ENCODE assay signal across 17 cellular contexts in the genomic region with DNA sequence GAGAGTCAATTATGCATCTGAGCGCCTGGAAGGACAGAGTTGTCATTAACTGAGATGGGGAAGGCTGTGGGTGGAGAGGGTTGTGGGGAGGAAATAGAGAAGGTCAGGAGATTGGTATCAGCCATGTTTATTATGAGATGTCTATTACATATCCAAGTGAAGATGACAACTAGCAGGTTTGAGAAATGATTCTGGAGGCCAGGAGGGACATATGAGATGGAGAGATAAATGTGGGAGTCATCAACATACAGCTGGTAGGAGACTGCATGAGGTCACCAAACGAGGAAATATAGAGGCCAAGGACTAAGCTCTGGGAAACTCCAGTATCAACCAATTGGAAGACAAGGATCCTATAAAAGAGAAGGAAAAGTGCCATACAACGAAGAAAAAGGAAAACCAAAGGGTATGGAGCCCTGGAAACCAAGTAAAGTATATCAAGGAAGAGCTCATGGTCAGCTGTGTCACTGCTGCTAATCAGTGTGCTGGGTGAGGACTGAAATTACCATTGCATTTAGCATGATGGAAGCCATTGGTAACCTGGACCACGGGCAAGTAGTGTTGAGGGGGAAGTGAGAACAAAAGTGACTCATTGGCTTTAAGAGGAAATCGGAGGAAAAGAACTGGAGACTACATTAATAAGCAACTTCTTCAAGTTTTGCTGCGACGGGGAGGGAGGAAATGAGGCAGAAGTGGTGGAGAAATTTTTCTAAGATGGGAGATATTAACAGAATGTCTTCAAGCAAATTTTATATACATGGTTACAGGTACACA. TPM values are rescaled to one million over a fixed set of nuclear protein-coding genes. Genes with fewer than 3 reads are reported as not detected.
DNase-seq lines count a peak whose midpoint lies in the region; ATAC-seq and TF ChIP-seq lines count a peak whose summit lies in the region.
"Had no signal": no experiment of that assay in that cellular context is flagged by ENCODE, and none has a peak within 500 bp of the region (broad histone marks: within the 10 kb centered on the region; RNA-seq: fewer than 3 reads in every experiment).

No MANE protein-coding gene starts in this region.

- H3K4me1 ChIP-seq in lung (ENCODE audit: control insufficient read depth in 2 of 2, insufficient read depth in 2 of 2, low read length in 2 of 2) = no peaks in the 10 kb centered on the region
- H3K4me1 ChIP-seq in CD4-positive, alpha-beta memory T cell (ENCODE audit: insufficient read depth, low read length) = no peaks in the 10 kb centered on the region
- H3K4me1 ChIP-seq: prostate gland had no signal

- H3K4me3 Mint-ChIP-seq in CD4-positive, alpha-beta memory T cell = no peak overlapping the region
- H3K4me3 Mint-ChIP-seq: activated naive CD8-positive, alpha-beta T cell treated with anti-CD3 and anti-CD28 coated beads for 36 hours; T-helper 17 cell had no signal

- no peak overlapping the region for H3K27ac Mint-ChIP-seq in CD4-positive, alpha-beta memory T cell
- H3K27ac Mint-ChIP-seq: activated naive CD8-positive, alpha-beta T cell treated with anti-CD3 and anti-CD28 coated beads for 36 hours; T-helper 17 cell had no signal

- no peaks in the 10 kb centered on the region for H3K9me3 ChIP-seq in lung (ENCODE audit: control insufficient read depth in 2 of 2, insufficient read depth in 1 of 2, low read length in 1 of 2)
- H3K9me3 ChIP-seq in CD4-positive, alpha-beta memory T cell (ENCODE audit: control insufficient read depth in 1 of 2, low read length in 2 of 2) = no peaks in the 10 kb centered on the region
- H3K9me3 ChIP-seq: prostate gland had no signal

- H3K27ac ChIP-seq in lung (ENCODE audit: low read depth in 1 of 2, low read length in 1 of 2) = no peak overlapping the region
- H3K27ac ChIP-seq in CD4-positive, alpha-beta memory T cell (ENCODE audit: low read depth, low read length) = no peak overlapping the region
- H3K27ac ChIP-seq: prostate gland had no signal

- H3K36me3 ChIP-seq in lung (ENCODE audit: control insufficient read depth in 2 of 2, insufficient read depth in 2 of 2, low read length in 2 of 2) = no peaks in the 10 kb centered on the region
- no peaks in the 10 kb centered on the region for H3K36me3 ChIP-seq in CD4-positive, alpha-beta memory T cell (ENCODE audit: insufficient read depth, low read length)
- H3K36me3 ChIP-seq: prostate gland had no signal

- intact Hi-C loops in CD4-positive, alpha-beta memory T cell (cut with micrococcal nuclease) = no loop called here

- TF ChIP-seq CTCF in lung (IDR thresholded peaks at IDR 0.05; ENCODE audit: control extremely low read depth, extremely low read depth) = no peak

- POLR2A ChIA-PET in CD4-positive, alpha-beta memory T cell (lab: Charles Lee; ENCODE audit: partially characterized antibody) = no interaction called here

- ATAC-seq in lung (ENCODE audit: insufficient read depth, low FRiP score) (no peak), GM18519 (IDR thresholded peaks at IDR 0.05; ENCODE audit: low FRiP score, unreplicated experiment) (no peak), HG03378 (IDR thresholded peaks at IDR 0.05; ENCODE audit: unreplicated experiment) (no peak)
- ATAC-seq: T-helper 17 cell had no signal

- H3K36me3 Mint-ChIP-seq in CD4-positive, alpha-beta memory T cell = no peaks in the 10 kb centered on the region
- H3K36me3 Mint-ChIP-seq: activated naive CD8-positive, alpha-beta T cell treated with anti-CD3 and anti-CD28 coated beads for 36 hours had no signal

- CTCF ChIA-PET in CD4-positive, alpha-beta memory T cell (lab: Charles Lee; ENCODE audit: partially characterized antibody) = no interaction called here

- WGBS in lung, 2 donors = 59 to 66% methylated on average over 7 of the region's 7 CpGs

- DNase-seq in ELR (ENCODE audit: low read depth) (peak; percentile 82), MV-4-11 (lab: John Stamatoyannopoulos, UW) (peak; percentile 88), SKM-1 (lab: John Stamatoyannopoulos, UW; ENCODE audit: unreplicated experiment) (peak; percentile 16), lung (ENCODE audit: low spot score) (peak; percentile 9)
- no peak for DNase-seq in CD4-positive, alpha-beta memory T cell
- DNase-seq in activated naive CD4-positive, alpha-beta T cell (lab: John Stamatoyannopoulos, UW) = no peak
- DNase-seq: activated CD4-positive, alpha-beta T cell treated with anti-CD3 and anti-CD28 coated beads for 1 hour; activated naive CD8-positive, alpha-beta T cell treated with anti-CD3 and anti-CD28 coated beads for 36 hours; effector CD4-positive, alpha-beta T cell; NCI-H187 treated with DMSO at 0.1 percent for 48 hours; NCI-H510A; RPMI8226; stimulated activated CD4-positive, alpha-beta T cell treated with anti-CD3 and anti-CD28 coated beads, Interleukin-12 subunit alpha, Interleukin-12 subunit beta, amount 100 ng/mL, for 4 hours; T-helper 17 cell had no signal

- no peak overlapping the region for H3K4me3 ChIP-seq in lung
- H3K4me3 ChIP-seq in CD4-positive, alpha-beta memory T cell (ENCODE audit: low read length in 2 of 2) = no peak overlapping the region
- H3K4me3 ChIP-seq: prostate gland had no signal

- peaks cover 20 to 23% of the 10 kb centered on the region in 2 donors for H3K27me3 Mint-ChIP-seq in CD4-positive, alpha-beta memory T cell

- no peaks in the 10 kb centered on the region for H3K4me1 Mint-ChIP-seq in CD4-positive, alpha-beta memory T cell
- H3K4me1 Mint-ChIP-seq: activated naive CD8-positive, alpha-beta T cell treated with anti-CD3 and anti-CD28 coated beads for 36 hours; T-helper 17 cell had no signal

- H3K9me3 Mint-ChIP-seq in CD4-positive, alpha-beta memory T cell = no peaks in the 10 kb centered on the region
- H3K9me3 Mint-ChIP-seq: activated naive CD8-positive, alpha-beta T cell treated with anti-CD3 and anti-CD28 coated beads for 36 hours had no signal

- no peaks in the 10 kb centered on the region for H3K27me3 ChIP-seq in lung (ENCODE audit: control insufficient read depth, insufficient read depth)
- H3K27me3 ChIP-seq in CD4-positive, alpha-beta memory T cell (ENCODE audit: insufficient read depth, low read length) = no peaks in the 10 kb centered on the region

RNA-seq across cellular contexts. Expression of gene UACA, which starts 14.0 kb away (rescaled TPM):
- 100 to 1,000 TPM in 1 of 2 donors, 10 to 100 TPM in 1; 37.1 to 195 TPM for total RNA-seq in lung
- polyA plus RNA-seq in lung = 10 to 100 TPM in 1 of 2 donors, 1 to 10 TPM in 1; 9.2 to 38.7 TPM
- under 1 TPM; 0.15 to 0.28 TPM for total RNA-seq in CD4-positive, alpha-beta memory T cell
- under 1 TPM in 1 of 2 donors, not detected in 1; 0.40 TPM for polyA plus RNA-seq in CD4-positive, alpha-beta memory T cell

Comparison
In these comparisons a context has a peak if more than half of its experiments do, and no peak if none do; other contexts are left out.
1. DNase-seq: peak in ELR (single experiment), MV-4-11 (single experiment), SKM-1 (single experiment) and lung (single experiment); none in CD4-positive, alpha-beta memory T cell (0 of 5) and activated naive CD4-positive, alpha-beta T cell (0 of 4).
2. RNA of gene UACA, which starts 14.0 kb away (total RNA-seq): 37.1 to 195 TPM in lung; 0.15 to 0.28 TPM in CD4-positive, alpha-beta memory T cell; every median in the first group is over 10 times any median in the second.